Comparison of ENCODE assay signal across 24 cellular contexts in the genomic region with DNA sequence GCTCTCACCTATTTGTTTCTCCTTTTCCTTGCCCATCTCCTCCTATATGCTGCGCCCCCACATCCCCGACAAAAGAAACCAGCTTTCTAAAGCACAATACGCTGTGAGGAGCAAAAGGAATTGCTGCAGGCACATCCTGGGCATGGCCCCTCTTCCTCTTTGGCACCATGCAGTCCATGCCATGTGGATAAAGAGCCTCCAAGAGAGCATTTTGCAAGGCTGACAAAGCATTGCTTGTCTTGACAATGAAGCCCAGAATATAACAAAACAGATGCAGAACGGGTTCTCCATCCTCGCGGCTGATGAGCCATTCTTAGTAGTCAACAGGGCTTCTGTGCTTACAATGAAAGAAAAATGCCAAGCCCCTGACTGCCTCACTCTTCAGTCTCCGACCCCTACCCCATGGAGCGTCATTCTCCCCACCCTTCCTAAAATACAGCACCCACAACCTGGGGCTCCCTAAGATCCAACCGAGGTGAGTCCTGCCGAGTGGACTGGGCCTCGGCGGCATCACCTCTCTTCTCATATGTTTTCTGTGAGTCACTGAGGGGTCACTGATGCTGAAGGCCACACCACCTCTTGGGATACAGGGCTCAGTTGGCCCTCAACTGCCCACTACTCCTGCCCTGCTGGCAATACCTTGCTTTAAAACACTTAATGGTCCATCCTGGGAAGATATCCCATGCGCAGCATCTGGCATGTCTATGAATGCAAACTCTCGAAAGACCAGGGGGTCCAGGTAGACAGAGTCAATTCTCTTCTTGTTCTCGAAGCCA.
"Had no signal": no experiment of that assay in that cellular context is flagged by ENCODE, and none has a peak within 500 bp of the region (broad histone marks: within the 10 kb centered on the region; RNA-seq: fewer than 3 reads in every experiment).

No MANE protein-coding gene starts in this region.

- H3K9me3 ChIP-seq: esophagus squamous epithelium, tibial artery, upper lobe of right lung had no signal

- H3K4me1 ChIP-seq: esophagus squamous epithelium, tibial artery, upper lobe of right lung had no signal

- H3K27ac ChIP-seq: esophagus squamous epithelium, skin epidermis, tibial artery, upper lobe of right lung had no signal

- H3K4me3 ChIP-seq: esophagus squamous epithelium, skin epidermis, tibial artery, upper lobe of right lung had no signal

- H3K27me3 ChIP-seq: esophagus squamous epithelium, tibial artery, upper lobe of right lung had no signal

- H3K4me1 Mint-ChIP-seq: activated CD4-positive, alpha-beta T cell treated with anti-CD3 and anti-CD28 coated beads for 36 hours had no signal

- H3K9me3 Mint-ChIP-seq: activated naive CD4-positive, alpha-beta T cell treated with anti-CD3 and anti-CD28 coated beads, Interleukin-2, amount 10 ng/mL, durations not matched to agents 7 days and 5 days; activated naive CD8-positive, alpha-beta T cell treated with anti-CD3 and anti-CD28 coated beads, Interleukin-2, amount 10 ng/mL, durations not matched to agents 7 days and 5 days; activated T-cell treated with anti-CD3 and anti-CD28 coated beads, Interleukin-2, amount 50 U/mL, for 24 hours; dendritic cell treated with granulocyte-macrophage colony-stimulating factor and Interleukin-4, amounts not matched to agents 40 ng/mL and 50 ng/mL, for 4 days; naive B cell; stimulated activated memory B cell treated with anti-CD40 and anti-IgM and Interleukin-4, amounts not matched to agents 10 μg/mL and 1 μg/mL and 100 μg/mL, for 72 hours; stimulated activated naive CD8-positive, alpha-beta T cell treated with anti-CD3 and anti-CD28 coated beads, Interleukin-15, amount 100 ng/mL, for 72 hours; T-cell had no signal

- H3K36me3 Mint-ChIP-seq: activated naive CD4-positive, alpha-beta T cell treated with anti-CD3 and anti-CD28 coated beads, Interleukin-2, amount 10 ng/mL, durations not matched to agents 7 days and 5 days; activated naive CD8-positive, alpha-beta T cell treated with anti-CD3 and anti-CD28 coated beads, Interleukin-2, amount 10 ng/mL, durations not matched to agents 7 days and 5 days; stimulated activated memory B cell treated with anti-CD40 and anti-IgM and Interleukin-4, amounts not matched to agents 10 μg/mL and 1 μg/mL and 100 μg/mL, for 72 hours; T-cell had no signal

- H3K4me3 Mint-ChIP-seq: activated CD4-positive, alpha-beta T cell treated with anti-CD3 and anti-CD28 coated beads for 36 hours; activated naive CD4-positive, alpha-beta T cell treated with anti-CD3 and anti-CD28 coated beads, Interleukin-2, amount 10 ng/mL, durations not matched to agents 7 days and 5 days; activated naive CD8-positive, alpha-beta T cell treated with anti-CD3 and anti-CD28 coated beads, Interleukin-2, amount 10 ng/mL, durations not matched to agents 7 days and 5 days; activated T-cell treated with anti-CD3 and anti-CD28 coated beads, Interleukin-2, amount 50 U/mL, for 24 hours; dendritic cell treated with granulocyte-macrophage colony-stimulating factor and Interleukin-4, amounts not matched to agents 40 ng/mL and 50 ng/mL, for 4 days; naive B cell; stimulated activated memory B cell treated with anti-CD40 and anti-IgM and Interleukin-4, amounts not matched to agents 10 μg/mL and 1 μg/mL and 100 μg/mL, for 72 hours; stimulated activated naive CD8-positive, alpha-beta T cell treated with anti-CD3 and anti-CD28 coated beads, Interleukin-15, amount 100 ng/mL, for 72 hours; T-cell had no signal

- H3K27ac Mint-ChIP-seq: activated CD4-positive, alpha-beta T cell treated with anti-CD3 and anti-CD28 coated beads for 36 hours; activated naive CD4-positive, alpha-beta T cell treated with anti-CD3 and anti-CD28 coated beads, Interleukin-2, amount 10 ng/mL, durations not matched to agents 7 days and 5 days; activated naive CD8-positive, alpha-beta T cell treated with anti-CD3 and anti-CD28 coated beads, Interleukin-2, amount 10 ng/mL, durations not matched to agents 7 days and 5 days; activated T-cell treated with anti-CD3 and anti-CD28 coated beads, Interleukin-2, amount 50 U/mL, for 24 hours; dendritic cell treated with granulocyte-macrophage colony-stimulating factor and Interleukin-4, amounts not matched to agents 40 ng/mL and 50 ng/mL, for 4 days; stimulated activated memory B cell treated with anti-CD40 and anti-IgM and Interleukin-4, amounts not matched to agents 10 μg/mL and 1 μg/mL and 100 μg/mL, for 72 hours; stimulated activated naive CD8-positive, alpha-beta T cell treated with anti-CD3 and anti-CD28 coated beads, Interleukin-15, amount 100 ng/mL, for 72 hours; T-cell had no signal

- H3K36me3 ChIP-seq: esophagus squamous epithelium, upper lobe of right lung had no signal

- DNase-seq: activated CD4-positive, alpha-beta T cell treated with anti-CD3 and anti-CD28 coated beads for 36 hours; activated CD4-positive, CD25-positive, alpha-beta regulatory T cell; activated CD8-positive, alpha-beta memory T cell treated with anti-CD3 and anti-CD28 coated beads, Interleukin-2, amount 50 U/mL, for 48 hours; activated gamma-delta T cell; activated naive CD4-positive, alpha-beta T cell treated with anti-CD3 and anti-CD28 coated beads, Interleukin-2, amount 10 ng/mL, durations not matched to agents 7 days and 5 days; activated naive CD8-positive, alpha-beta T cell treated with anti-CD3 and anti-CD28 coated beads, Interleukin-2, amount 10 ng/mL, durations not matched to agents 7 days and 5 days; activated T-cell treated with anti-CD3 and anti-CD28 coated beads, Interleukin-2, amount 50 U/mL, for 24 hours; central memory CD4-positive, alpha-beta T cell; effector CD4-positive, alpha-beta T cell; esophagus squamous epithelium; glutamatergic neuron; left cardiac atrium; left ventricle myocardium superior; naive B cell; stimulated activated CD4-positive, alpha-beta T cell treated with anti-CD3 and anti-CD28 coated beads, Interleukin-4, amount 100 ng/mL, for 4 hours; stimulated activated CD8-positive, alpha-beta memory T cell treated with anti-CD3 and anti-CD28 coated beads, Interleukin-4, amount 100 ng/mL, for 48 hours; stimulated activated naive CD8-positive, alpha-beta T cell treated with anti-CD3 and anti-CD28 coated beads, Interleukin-15, amount 100 ng/mL, for 72 hours; T-cell; tibial artery; upper lobe of right lung had no signal

- ATAC-seq: activated CD4-positive, alpha-beta T cell treated with anti-CD3 and anti-CD28 coated beads for 36 hours; left cardiac atrium; left ventricle myocardium superior; sciatic nerve; stimulated activated memory B cell treated with anti-CD40 and anti-IgM and Interleukin-4, amounts not matched to agents 10 μg/mL and 1 μg/mL and 100 μg/mL, for 72 hours; stimulated activated naive CD8-positive, alpha-beta T cell treated with anti-CD3 and anti-CD28 coated beads, Interleukin-15, amount 100 ng/mL, for 72 hours; T-cell; upper lobe of right lung had no signal
